Comparison of ENCODE assay signal across 8 cellular contexts in genomic region chr7:12570529-12571461, GRCh38. TPM values are rescaled to one million over a fixed set of nuclear protein-coding genes. Genes with fewer than 3 reads are reported as not detected.
DNase-seq lines count a peak whose midpoint lies in the region; ATAC-seq and TF ChIP-seq lines count a peak whose summit lies in the region.

Gene SCIN (plus strand): TSS chr7:12570720. CDS start chr7:12570787, 67 bp downstream.

- no peaks in the 10 kb centered on the region for H3K36me3 Mint-ChIP-seq in activated CD4-positive, alpha-beta T cell treated with anti-CD3 and anti-CD28 coated beads for 36 hours (ENCODE audit: low read depth)

- peak within 1 kb of the TSS; percentile 56 for H3K4me3 ChIP-seq in WI38 (ENCODE audit: low read depth, low read length)
- peak within 1 kb of the TSS; percentile 52 for H3K4me3 ChIP-seq in epithelial cell of esophagus (ENCODE audit: low read length)
- peak within 1 kb of the TSS; percentile 70 to 78 for H3K4me3 ChIP-seq in mucosa of rectum (ENCODE audit: low read length in 2 of 2)
- H3K4me3 ChIP-seq in thoracic aorta, result peak within 1 kb of the TSS; percentile 71

- peak within 1 kb of the TSS; percentile 38 to 66 for H3K9ac ChIP-seq in mucosa of rectum (ENCODE audit: low read depth in 1 of 2, low read length in 2 of 2)

- intact Hi-C loops in activated CD4-positive, alpha-beta T cell treated with anti-CD3 and anti-CD28 coated beads for 36 hours (cut with DNase I, micrococcal nuclease), result no loop called here

- H3K9me3 Mint-ChIP-seq in activated CD4-positive, alpha-beta T cell treated with anti-CD3 and anti-CD28 coated beads for 36 hours (ENCODE audit: low read depth), result no peaks in the 10 kb centered on the region

- peak; percentile 53 for DNase-seq in activated CD4-positive, alpha-beta T cell treated with anti-CD3 and anti-CD28 coated beads for 36 hours
- no peak for DNase-seq in activated CD4-positive, alpha-beta T cell treated with anti-CD3 and anti-CD28 coated beads, Interleukin-2, amount 50 U/mL, for 4 hours
- DNase-seq in HuH-7.5 (ENCODE audit: low spot score) (peak; percentile 29), epithelial cell of esophagus (ENCODE audit: low read depth) (no peak), thoracic aorta (ENCODE audit: low spot score) (no peak)

- H3K27me3 ChIP-seq in mucosa of rectum (ENCODE audit: control insufficient read depth in 2 of 2, insufficient read depth in 2 of 2, low read length in 2 of 2) (peaks cover 0 to 7% of the 10 kb centered on the region in 2 donors), thoracic aorta (replicated peaks; ENCODE audit: insufficient read depth) (no peaks in the 10 kb centered on the region)

- peaks cover 21% of the 10 kb centered on the region for H3K4me1 Mint-ChIP-seq in activated CD4-positive, alpha-beta T cell treated with anti-CD3 and anti-CD28 coated beads for 36 hours

- H3K9me3 ChIP-seq in mucosa of rectum (ENCODE audit: control insufficient read depth in 2 of 2, low read length in 2 of 2) (no peaks in the 10 kb centered on the region), thoracic aorta (no peaks in the 10 kb centered on the region)

- H3K4me3 Mint-ChIP-seq in activated CD4-positive, alpha-beta T cell treated with anti-CD3 and anti-CD28 coated beads for 36 hours, result peak within 1 kb of the TSS; percentile 65

- POLR2A ChIA-PET in activated CD4-positive, alpha-beta T cell treated with anti-CD3 and anti-CD28 coated beads for 36 hours (lab: Charles Lee), result no interaction called here

- TF ChIP-seq CTCF in WI38 (IDR thresholded peaks at IDR 0.05; ENCODE audit: low read depth, low read length) (no peak), epithelial cell of esophagus (IDR thresholded peaks at IDR 0.05; ENCODE audit: insufficient read depth, low read depth, low read length, missing control alignments) (no peak), thoracic aorta (IDR thresholded peaks at IDR 0.05) (no peak)

- peaks cover 43% of the 10 kb centered on the region for H3K27me3 Mint-ChIP-seq in activated CD4-positive, alpha-beta T cell treated with anti-CD3 and anti-CD28 coated beads for 36 hours

- peak; percentile 78 for ATAC-seq in activated CD4-positive, alpha-beta T cell treated with anti-CD3 and anti-CD28 coated beads for 36 hours
- ATAC-seq in thoracic aorta (ENCODE audit: insufficient number of reproducible peaks, low FRiP score, low read depth) (no peak), HG03565 (IDR thresholded peaks at IDR 0.05; ENCODE audit: unreplicated experiment) (no peak)

- H3K27ac ChIP-seq in mucosa of rectum (ENCODE audit: low read depth in 2 of 2, low read length in 2 of 2) (peak within 1 kb of the TSS; percentile 78 to 85), thoracic aorta (no peak within 1 kb of the TSS)

- H3K27ac Mint-ChIP-seq in activated CD4-positive, alpha-beta T cell treated with anti-CD3 and anti-CD28 coated beads for 36 hours, result no peak within 1 kb of the TSS

- H3K4me1 ChIP-seq in mucosa of rectum (ENCODE audit: control insufficient read depth in 2 of 2, insufficient read depth in 2 of 2, low read length in 2 of 2) (peaks cover 11 to 18% of the 10 kb centered on the region in 2 donors), thoracic aorta (ENCODE audit: control insufficient read depth in 1 of 2, low read depth in 2 of 2) (peaks cover 5 to 13% of the 10 kb centered on the region in 2 donors)

- H3K36me3 ChIP-seq in mucosa of rectum (ENCODE audit: control insufficient read depth in 2 of 2, insufficient read depth in 2 of 2, low read length in 2 of 2) (no peaks in the 10 kb centered on the region), thoracic aorta (no peaks in the 10 kb centered on the region)

- CTCF ChIA-PET in activated CD4-positive, alpha-beta T cell treated with anti-CD3 and anti-CD28 coated beads for 36 hours (lab: Charles Lee), result no interaction called here

RNA-seq across cellular contexts. Expression of gene SCIN, which starts in this region (rescaled TPM):
- total RNA-seq in activated CD4-positive, alpha-beta T cell treated with anti-CD3 and anti-CD28 coated beads for 36 hours, result under 1 TPM; 0.25 to 0.64 TPM
- 1 to 10 TPM in 1 of 2 donors, under 1 TPM in 1; 0.49 to 2.0 TPM for total RNA-seq in thoracic aorta

Comparison
In these comparisons a context has a peak if more than half of its experiments do, and no peak if none do; other contexts are left out.
1. Peak in DNase-seq and ATAC-seq in activated CD4-positive, alpha-beta T cell treated with anti-CD3 and anti-CD28 coated beads for 36 hours; RNA of the gene not detected or under 1 TPM.
2. H3K27ac ChIP-seq: peak in mucosa of rectum (2 of 2); none in thoracic aorta (0 of 2).
3. Peak in every context shown above with its lines, with median percentiles within 50 percentile points of each other: H3K4me3 ChIP-seq.